In genomic region chr14:53870997-53871396, GRCh38 we compare ENCODE assay signal across 19 cellular contexts.
"Had no signal": no experiment of that assay in that cellular context is flagged by ENCODE, and none has a peak within 500 bp of the region (broad histone marks: within the 10 kb centered on the region; RNA-seq: fewer than 3 reads in every experiment).

No MANE protein-coding gene starts in this region.

- DNase-seq: KBM-7, MV-4-11, NCI-H1048, NCI-H1105, NCI-H1436 treated with DMSO at 0.1 percent for 48 hours, NCI-H1694, NCI-H187 treated with DMSO at 0.1 percent for 48 hours, NCI-H2029 treated with DMSO at 0.1 percent for 48 hours, NCI-H2171 treated with DMSO at 0.1 percent for 48 hours, NCI-H2227 treated with DMSO at 0.1 percent for 48 hours, NCI-H446, NCI-H510A, NCI-H524 treated with DMSO at 0.1 percent for 48 hours, NCI-H69, NCI-H774, Right ventricle myocardium superior, RPMI8226, SIG-M5, SK-N-SH had no signal

- H3K9me2 ChIP-seq: SK-N-SH had no signal

- H3K4me2 ChIP-seq: SK-N-SH had no signal

- H3K9ac ChIP-seq: SK-N-SH had no signal

- H3K9me3 ChIP-seq: SK-N-SH had no signal
